Comparison of ENCODE assay signal across 8 cellular contexts in the genomic region with DNA sequence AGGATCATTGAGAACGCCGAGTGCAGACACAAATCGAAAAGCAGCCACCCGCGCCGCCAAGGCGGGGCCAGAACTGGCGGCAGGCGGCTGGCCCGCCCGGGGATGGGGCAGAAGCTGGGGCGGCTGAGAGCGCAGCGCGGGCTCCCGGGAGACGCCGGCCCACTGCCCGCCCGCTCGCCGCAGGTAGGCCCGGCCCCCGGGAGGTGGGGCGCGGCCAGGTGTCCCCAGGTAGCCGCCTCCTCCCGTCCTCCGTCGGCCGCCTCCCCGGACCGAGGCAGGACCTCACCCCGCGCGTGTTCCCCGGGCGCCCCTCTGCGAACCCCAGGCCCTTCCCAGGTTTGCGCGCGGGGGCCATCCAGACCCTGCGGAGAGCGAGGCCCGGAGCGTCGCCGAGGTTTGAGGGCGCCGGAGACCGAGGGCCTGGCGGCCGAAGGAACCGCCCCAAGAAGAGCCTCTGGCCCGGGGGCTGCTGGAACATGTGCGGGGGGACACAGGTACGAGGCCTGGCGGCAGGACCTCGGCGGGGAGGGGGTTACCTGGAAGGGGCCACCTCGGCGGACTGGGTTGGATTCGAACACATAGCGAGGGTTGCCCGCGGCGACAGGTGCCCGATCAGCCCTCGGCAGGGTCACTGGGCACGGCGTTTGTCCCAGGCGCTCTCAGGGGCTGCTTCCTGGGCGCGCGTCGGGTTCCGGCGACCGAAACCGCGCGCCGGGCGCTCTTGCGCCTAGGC. TPM values are rescaled to one million over a fixed set of nuclear protein-coding genes. Genes with fewer than 3 reads are reported as not detected.
DNase-seq lines count a peak whose midpoint lies in the region; ATAC-seq and TF ChIP-seq lines count a peak whose summit lies in the region.

A gene (plus strand): TSS at position 248 of the 733 bp plus-strand sequence. CDS start 603 bp downstream, outside the sequence.

- H2AFZ ChIP-seq in neuron (ENCODE audit: low read depth, low read length): peak within 1 kb of the TSS; percentile 87

- ATAC-seq in GM18508 (IDR thresholded peaks at IDR 0.05; ENCODE audit: insufficient read depth, unreplicated experiment) (peak; percentile 33), HG02852 (IDR thresholded peaks at IDR 0.05; ENCODE audit: unreplicated experiment) (peak; percentile 89), gastroesophageal sphincter (peak; percentile 73)

- DNase-seq in AG09309 (ENCODE audit: low read depth) (no peak), NCI-H2029 (lab: John Stamatoyannopoulos, UW) (peak; percentile 83), vagina (ENCODE audit: extremely low spot score in 2 of 2) (no peak)
- DNase-seq in activated CD8-positive, alpha-beta memory T cell treated with anti-CD3 and anti-CD28 coated beads, Interleukin-2, amount 50 U/mL, for 48 hours: peak; percentile 79

- no peaks in the 10 kb centered on the region for H3K36me3 ChIP-seq in gastroesophageal sphincter
- H3K36me3 ChIP-seq in neuron (ENCODE audit: insufficient read depth, low read length): no peaks in the 10 kb centered on the region
- no peaks in the 10 kb centered on the region for H3K36me3 ChIP-seq in vagina

- peak within 1 kb of the TSS; percentile 31 for H3K4me3 ChIP-seq in AG09309 (ENCODE audit: control insufficient read depth, low read depth, low read length)
- peak within 1 kb of the TSS; percentile 44 to 65 for H3K4me3 ChIP-seq in gastroesophageal sphincter
- H3K4me3 ChIP-seq in neuron (ENCODE audit: low read length): peak within 1 kb of the TSS; percentile 32
- H3K4me3 ChIP-seq in vagina: peak within 1 kb of the TSS; percentile 66 to 67

- H3K27ac ChIP-seq in gastroesophageal sphincter (peak within 1 kb of the TSS in 3 of 4 donors; percentile 37 to 66 (median 48)), vagina (peak within 1 kb of the TSS; percentile 90)

- WGBS in gastroesophageal sphincter (ENCODE audit: low coverage in 1 of 2), 2 donors: 1 to 8% methylated on average over 10 to 21 of the region's 85 CpGs

- H3K4me1 ChIP-seq in gastroesophageal sphincter (peaks cover 0 to 14% (median 12%) of the 10 kb centered on the region in 3 donors), neuron (ENCODE audit: insufficient read depth, low read length) (peaks cover 8% of the 10 kb centered on the region), vagina (peaks cover 12% of the 10 kb centered on the region)

- intact Hi-C loops in vagina (cut with DNase I): no loop called here

- TF ChIP-seq POLR2A in gastroesophageal sphincter (IDR thresholded peaks at IDR 0.05): no peak
- peak in 1 of 2 donors; percentile 18 for TF ChIP-seq POLR2A in vagina (IDR thresholded peaks at IDR 0.05)

- TF ChIP-seq EP300 in gastroesophageal sphincter (IDR thresholded peaks at IDR 0.05): no peak

- H3K27me3 ChIP-seq in gastroesophageal sphincter (peaks cover 31% of the 10 kb centered on the region), neuron (ENCODE audit: insufficient read depth, low read length) (peaks cover 56% of the 10 kb centered on the region), vagina (no peaks in the 10 kb centered on the region)

- H3K9me3 ChIP-seq in gastroesophageal sphincter (no peaks in the 10 kb centered on the region), neuron (ENCODE audit: low read length) (no peaks in the 10 kb centered on the region), vagina (no peaks in the 10 kb centered on the region)

- no peak for TF ChIP-seq CTCF in AG09309 (IDR thresholded peaks at IDR 0.05; ENCODE audit: control insufficient read depth, insufficient read depth, low read depth, low read length, missing control alignments)
- TF ChIP-seq CTCF in gastroesophageal sphincter (IDR thresholded peaks at IDR 0.05): no peak
- TF ChIP-seq CTCF in vagina (IDR thresholded peaks at IDR 0.05): no peak

RNA-seq across cellular contexts. Expression of the gene that starts here (rescaled TPM):
- 1 to 10 TPM; 1.7 to 6.7 (median 2.5) TPM for total RNA-seq in gastroesophageal sphincter
- total RNA-seq in vagina: 21.1 TPM

Comparison
In these comparisons a context has a peak if more than half of its experiments do, and no peak if none do; other contexts are left out.
1. DNase-seq: peak in NCI-H2029 (single experiment) and activated CD8-positive, alpha-beta memory T cell treated with anti-CD3 and anti-CD28 coated beads, Interleukin-2, amount 50 U/mL, for 48 hours (single experiment); none in AG09309 (single experiment) and vagina (0 of 2).
2. ATAC-seq: peak in every context shown above with its lines; median percentile 89 in HG02852; 73 in gastroesophageal sphincter; 33 in GM18508.
3. Peak in every context shown above with its lines, with median percentiles within 50 percentile points of each other: H3K4me3 ChIP-seq.